Comparison of ENCODE assay signal across 7 cellular contexts in genomic region chr19:35986664-35987570, GRCh38. TPM values are rescaled to one million over a fixed set of nuclear protein-coding genes. Genes with fewer than 3 reads are reported as not detected.
A peak's percentile ranks its signal among the peaks of the same experiment; 100 is the strongest.
DNase-seq lines count a peak whose midpoint lies in the region; ATAC-seq and TF ChIP-seq lines count a peak whose summit lies in the region.
"Had no signal": no experiment of that assay in that cellular context is flagged by ENCODE, and none has a peak within 500 bp of the region (broad histone marks: within the 10 kb centered on the region; RNA-seq: fewer than 3 reads in every experiment).

No MANE protein-coding gene starts in this region.

- no peak overlapping the region for H2AFZ ChIP-seq in H9 (ENCODE audit: low read length)
- H2AFZ ChIP-seq in OCI-LY3 (ENCODE audit: low read depth, low read length) = peak overlapping the region; percentile 59; the same call in 1 of the 2 replicates
- peak overlapping the region; percentile 51 for H2AFZ ChIP-seq in smooth muscle cell (ENCODE audit: low read depth)

- H3K23ac ChIP-seq in H9 (ENCODE audit: insufficient read length, low read depth, low read length) = no peak overlapping the region

- no peak overlapping the region for H3K14ac ChIP-seq in H9 (ENCODE audit: insufficient read depth, low read length)

- no peaks in the 10 kb centered on the region for H3K79me1 ChIP-seq in H9 (ENCODE audit: insufficient read depth, low read depth, low read length, poor library complexity, severe bottlenecking)

- H3K27ac Mint-ChIP-seq in H9 = peak overlapping the region in 1 of 3 experiments; percentile 43; a peak in 1 of 7 replicates
- no peak overlapping the region for H3K27ac Mint-ChIP-seq in endothelial cell (ENCODE audit: unreplicated experiment)

- H3K56ac ChIP-seq in H9 (ENCODE audit: insufficient read length, low read depth, low read length) = no peak overlapping the region

- H3F3A ChIP-seq in smooth muscle cell (ENCODE audit: low read depth) = no peaks in the 10 kb centered on the region

- H4K8ac ChIP-seq in H9 (replicated peaks; ENCODE audit: insufficient read length, low read depth, low read length) = no peak overlapping the region

- H2BK12ac ChIP-seq in H9 (ENCODE audit: insufficient read length, low read depth, low read length) = no peak overlapping the region

- H3K36me3 ChIP-seq in OCI-LY3 (replicated peaks; ENCODE audit: low read depth, low read length) (no peaks in the 10 kb centered on the region), smooth muscle cell (ENCODE audit: low read depth) (no peaks in the 10 kb centered on the region)
- H3K36me3 ChIP-seq: adrenal gland had no signal

- no peak overlapping the region for H3K4ac ChIP-seq in H9 (ENCODE audit: low read depth, low read length)

- H3K4me1 ChIP-seq in H9 (ENCODE audit: insufficient read depth, low read length) (no peaks in the 10 kb centered on the region), OCI-LY3 (ENCODE audit: low read length) (peaks cover 9% of the 10 kb centered on the region), smooth muscle cell (ENCODE audit: low read depth) (no peaks in the 10 kb centered on the region)

- H3K9me3 Mint-ChIP-seq in H9 (no peaks in the 10 kb centered on the region; a peak in 2 of 5 replicates), endothelial cell (ENCODE audit: unreplicated experiment) (no peaks in the 10 kb centered on the region)

- H3K27ac ChIP-seq in H9 (ENCODE audit: insufficient read length, low read depth, low read length) (no peak overlapping the region), OCI-LY3 (ENCODE audit: low read length) (0 out of 2 replicates have a peak overlapping the region, but pooled peaks have one; percentile 2), smooth muscle cell (ENCODE audit: low read depth) (no peak overlapping the region)
- H3K27ac ChIP-seq: adrenal gland had no signal

- H3K9ac ChIP-seq in H9 (ENCODE audit: extremely low read depth, insufficient read length, low read length) (no peak overlapping the region), OCI-LY3 (ENCODE audit: low read length) (peak overlapping the region; percentile 40), smooth muscle cell (ENCODE audit: low read depth) (no peak overlapping the region)

- H2BK120ac ChIP-seq in H9 (ENCODE audit: low read depth, low read length, poor library complexity, severe bottlenecking) = no peak overlapping the region

- peak; percentile 76 for DNase-seq in H9
- DNase-seq in endothelial cell (ENCODE audit: low spot score) = peak; percentile 38
- DNase-seq in smooth muscle cell (lab: John Stamatoyannopoulos, UW; ENCODE audit: unreplicated experiment) = no peak

- no peak overlapping the region for H3T11ph ChIP-seq in H9 (ENCODE audit: low read length)

- H3K9me3 ChIP-seq in H9 (ENCODE audit: control insufficient read depth, low read depth, low read length) (no peaks in the 10 kb centered on the region), OCI-LY3 (ENCODE audit: insufficient read depth, low read length) (peaks cover 6% of the 10 kb centered on the region; the same call in 1 of the 2 replicates), smooth muscle cell (replicated peaks; ENCODE audit: low read depth) (no peaks in the 10 kb centered on the region)
- H3K9me3 ChIP-seq: adrenal gland had no signal

- H3K4me3 ChIP-seq in OCI-LY3 (ENCODE audit: low read length) (peak overlapping the region; percentile 75), smooth muscle cell (peak overlapping the region; percentile 57)

- H3K4me3 Mint-ChIP-seq in H9 (peak overlapping the region; percentile 71 to 92), endothelial cell (ENCODE audit: unreplicated experiment) (peak overlapping the region; percentile 83)

- H3K36me3 Mint-ChIP-seq in H9 (ENCODE audit: insufficient read depth in 1 of 3, low read depth in 3 of 3) (no peaks in the 10 kb centered on the region; a peak in 1 of 7 replicates), endothelial cell (ENCODE audit: low read depth, unreplicated experiment) (peaks cover 4% of the 10 kb centered on the region)

- H3K23me2 ChIP-seq in H9 (ENCODE audit: insufficient read length, low read depth, low read length, poor library complexity, severe bottlenecking) = no peaks in the 10 kb centered on the region

- WGBS in H9 (ENCODE audit: extremely low coverage, insufficient read length, low lambda C conversion rate) = no CpG with 5 or more reads among the region's 54 CpGs
- 17% methylated on average over 30 of the region's 54 CpGs for WGBS in smooth muscle cell (ENCODE audit: low lambda C conversion rate)

- H2BK20ac ChIP-seq in H9 (ENCODE audit: low read depth, low read length, poor library complexity, severe bottlenecking) = no peak overlapping the region

- H3K79me2 ChIP-seq in H9 (ENCODE audit: insufficient read depth, low read length) = no peaks in the 10 kb centered on the region
- no peaks in the 10 kb centered on the region for H3K79me2 ChIP-seq in OCI-LY3 (ENCODE audit: low read length)
- H3K79me2 ChIP-seq in smooth muscle cell (ENCODE audit: low read depth) = no peaks in the 10 kb centered on the region

- H4K20me1 ChIP-seq in H9 (ENCODE audit: control insufficient read depth, insufficient read depth, insufficient read length) = no peaks in the 10 kb centered on the region
- H4K20me1 ChIP-seq in OCI-LY3 (ENCODE audit: insufficient read depth, low read length) = no peaks in the 10 kb centered on the region
- no peaks in the 10 kb centered on the region for H4K20me1 ChIP-seq in smooth muscle cell (ENCODE audit: low read depth)

- H3K18ac ChIP-seq in H9 (ENCODE audit: insufficient read length, low read depth, low read length) = no peak overlapping the region

- H3K27me3 Mint-ChIP-seq in H9 (ENCODE audit: low read depth) (peaks cover 78% of the 10 kb centered on the region), endothelial cell (ENCODE audit: unreplicated experiment) (peaks cover 17% of the 10 kb centered on the region)

- no peak overlapping the region for H4K91ac ChIP-seq in H9 (ENCODE audit: insufficient read length, low read depth, low read length)

- H3K27me3 ChIP-seq in H9 (ENCODE audit: insufficient read depth, low read length) = no peaks in the 10 kb centered on the region; the same call in 1 of the 2 replicates
- peaks cover 3% of the 10 kb centered on the region; the same call in 1 of the 2 replicates for H3K27me3 ChIP-seq in OCI-LY3 (ENCODE audit: low read depth, low read length)
- peaks cover 25% of the 10 kb centered on the region for H3K27me3 ChIP-seq in smooth muscle cell (ENCODE audit: low read depth)

- no peak overlapping the region for H2AK5ac ChIP-seq in H9 (ENCODE audit: insufficient read length, low read length)

- no peak overlapping the region for H4K5ac ChIP-seq in H9 (ENCODE audit: insufficient read length, low read depth, low read length)

- no peak overlapping the region for H2BK15ac ChIP-seq in H9 (ENCODE audit: low read depth, low read length)

- ATAC-seq in GM18858 (IDR thresholded peaks at IDR 0.05; ENCODE audit: unreplicated experiment) (no peak), HG03354 (IDR thresholded peaks at IDR 0.05; ENCODE audit: poor library complexity, severe bottlenecking, unreplicated experiment) (no peak)

- H3K4me2 ChIP-seq in H9 (ENCODE audit: insufficient read depth, insufficient read length, low read length) = peak overlapping the region; percentile 59
- peak overlapping the region; percentile 52 for H3K4me2 ChIP-seq in OCI-LY3 (ENCODE audit: low read length)
- H3K4me2 ChIP-seq in smooth muscle cell = peak overlapping the region; percentile 94

- no peak overlapping the region for H2BK5ac ChIP-seq in H9 (ENCODE audit: insufficient read length, low read length)

- TF ChIP-seq CTCF in H9 (conservative IDR thresholded peaks at IDR 0.05) (no peak), OCI-LY3 (IDR thresholded peaks at IDR 0.05; ENCODE audit: low read depth, low read length) (peak; percentile 29; the same call in 1 of the 2 replicates), endothelial cell (IDR thresholded peaks at IDR 0.05; ENCODE audit: unreplicated experiment) (no peak), smooth muscle cell (IDR thresholded peaks at IDR 0.05; ENCODE audit: borderline replicate concordance, insufficient read depth, poor library complexity, severe bottlenecking) (no peak)

- H3K4me1 Mint-ChIP-seq in H9 = peaks cover 4 to 9% of the 10 kb centered on the region in 2 experiments
- no peaks in the 10 kb centered on the region for H3K4me1 Mint-ChIP-seq in endothelial cell (ENCODE audit: unreplicated experiment)

RNA-seq across cellular contexts. Expression of gene SDHAF1, which starts 8.1 kb away (rescaled TPM):
- total RNA-seq in H9 (2021) (14.7 and 16.0 TPM in 2 replicates), endothelial cell (ENCODE audit: unreplicated experiment) (14.3 TPM), smooth muscle cell (24.0 TPM in 2 replicates)
- polyA plus RNA-seq in smooth muscle cell = 27.1 and 27.7 TPM in 2 replicates

RNA-seq across cellular contexts. Expression of gene SYNE4, which starts 21.7 kb away (rescaled TPM):
- total RNA-seq in H9 (2021) (19.2 and 20.4 TPM in 2 replicates), endothelial cell (ENCODE audit: unreplicated experiment) (4.5 TPM), smooth muscle cell (1.1 and 1.9 TPM in 2 replicates)
- polyA plus RNA-seq in smooth muscle cell = 2.6 and 8.8 TPM in 2 replicates

RNA-seq across cellular contexts. Expression of gene ALKBH6, which starts 27.1 kb away (rescaled TPM):
- total RNA-seq in H9 (2021) = 28.0 and 32.5 TPM in 2 replicates
- total RNA-seq in endothelial cell (ENCODE audit: unreplicated experiment) = 27.3 TPM
- total RNA-seq in smooth muscle cell = 26.2 and 35.4 TPM in 2 replicates
- 36.1 and 37.4 TPM in 2 replicates for polyA plus RNA-seq in smooth muscle cell

RNA-seq across cellular contexts. Expression of gene CLIP3, which starts 45.8 kb away (rescaled TPM):
- 19.7 and 20.9 TPM in 2 replicates for total RNA-seq in H9 (2021)
- 94.8 TPM for total RNA-seq in endothelial cell (ENCODE audit: unreplicated experiment)
- total RNA-seq in smooth muscle cell = 3.7 and 10.7 TPM in 2 replicates
- polyA plus RNA-seq in smooth muscle cell = 35.2 and 36.7 TPM in 2 replicates

RNA-seq across cellular contexts. Expression of gene LRFN3, which starts 50.7 kb away (rescaled TPM):
- total RNA-seq in H9 (2021) = 18.4 and 20.5 TPM in 2 replicates
- total RNA-seq in endothelial cell (ENCODE audit: unreplicated experiment) = 53.4 TPM
- 6.0 and 6.2 TPM in 2 replicates for total RNA-seq in smooth muscle cell
- 15.3 and 15.5 TPM in 2 replicates for polyA plus RNA-seq in smooth muscle cell
